1 cellular context compared by ENCODE assay signal in the genomic region with DNA sequence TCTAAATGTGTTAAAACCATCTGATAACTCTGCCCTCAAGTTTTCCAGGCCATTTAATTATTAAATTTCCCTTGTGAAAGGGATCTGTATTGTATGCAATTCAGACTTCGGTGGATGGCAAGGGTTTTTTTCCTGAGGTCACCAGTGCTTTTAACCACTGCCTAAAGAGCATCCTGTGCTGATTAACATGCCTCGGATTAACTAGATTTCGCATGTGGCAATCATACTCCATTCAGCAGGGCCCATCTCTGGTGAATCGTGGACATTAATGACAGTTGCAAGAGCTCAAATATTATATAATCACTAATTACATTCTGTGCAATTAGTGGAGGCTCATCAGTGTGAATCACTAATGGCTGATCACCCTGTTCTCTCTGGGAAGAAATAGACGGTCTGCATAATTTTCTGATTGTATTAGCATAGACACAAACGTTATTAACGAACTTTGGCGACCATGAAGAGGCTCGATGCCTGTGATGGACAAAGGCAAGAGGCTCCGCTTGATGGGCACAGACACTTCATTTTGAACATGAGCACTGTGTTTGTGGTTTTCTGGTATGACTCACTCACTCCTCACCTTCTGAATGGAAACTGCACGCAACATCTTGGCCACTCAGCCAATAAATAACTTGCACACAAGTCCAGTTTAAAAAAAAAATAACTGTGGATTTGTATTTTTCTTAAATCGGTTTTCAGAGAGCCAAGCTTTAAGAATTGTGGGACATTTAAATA.
TF ChIP-seq lines count a peak whose summit lies in the region.

No MANE protein-coding gene starts in this region.

TF ChIP-seq in GM12878, 131 proteins besides CTCF, POLR2A, EP300 and RAD21 (continued from another document and continues in another):
- TF ChIP-seq, protein P1, sequence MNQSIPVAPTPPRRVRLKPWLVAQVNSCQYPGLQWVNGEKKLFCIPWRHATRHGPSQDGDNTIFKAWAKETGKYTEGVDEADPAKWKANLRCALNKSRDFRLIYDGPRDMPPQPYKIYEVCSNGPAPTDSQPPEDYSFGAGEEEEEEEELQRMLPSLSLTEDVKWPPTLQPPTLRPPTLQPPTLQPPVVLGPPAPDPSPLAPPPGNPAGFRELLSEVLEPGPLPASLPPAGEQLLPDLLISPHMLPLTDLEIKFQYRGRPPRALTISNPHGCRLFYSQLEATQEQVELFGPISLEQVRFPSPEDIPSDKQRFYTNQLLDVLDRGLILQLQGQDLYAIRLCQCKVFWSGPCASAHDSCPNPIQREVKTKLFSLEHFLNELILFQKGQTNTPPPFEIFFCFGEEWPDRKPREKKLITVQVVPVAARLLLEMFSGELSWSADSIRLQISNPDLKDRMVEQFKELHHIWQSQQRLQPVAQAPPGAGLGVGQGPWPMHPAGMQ (IDR thresholded peaks at IDR 0.05; ENCODE audit: borderline replicate concordance), result no peak
- TF ChIP-seq RELA (IDR thresholded peaks at IDR 0.05; ENCODE audit: borderline replicate concordance, partially characterized antibody) (no peak), SUPT20H (IDR thresholded peaks at IDR 0.05; ENCODE audit: borderline replicate concordance, control insufficient read depth, low read depth, low read length) (no peak), FOS (IDR thresholded peaks at IDR 0.05; ENCODE audit: borderline replicate concordance, extremely low read depth, insufficient read length) (no peak), TCF3 (IDR thresholded peaks at IDR 0.05; ENCODE audit: borderline replicate concordance, insufficient read depth, low read depth, low read length) (no peak), ZNF24 (IDR thresholded peaks at IDR 0.05) (0 out of 2 replicates have a peak, but pooled peaks have one; percentile 17), KLF5 (IDR thresholded peaks at IDR 0.05; ENCODE audit: partially characterized antibody) (no peak), ZNF687 (IDR thresholded peaks at IDR 0.05) (no peak), NKRF (conservative IDR thresholded peaks at IDR 0.05) (no peak), TCF7 (IDR thresholded peaks at IDR 0.05; ENCODE audit: borderline replicate concordance) (no peak), BACH1 (IDR thresholded peaks at IDR 0.05; ENCODE audit: borderline replicate concordance) (no peak), JUNB (IDR thresholded peaks at IDR 0.05) (peak; percentile 89), TARDBP (IDR thresholded peaks at IDR 0.05; ENCODE audit: borderline replicate concordance) (no peak), EZH2 (IDR thresholded peaks at IDR 0.05; ENCODE audit: borderline replicate concordance, control insufficient read depth, low read depth, low read length) (no peak), ZNF274 (IDR thresholded peaks at IDR 0.05; ENCODE audit: insufficient read depth, insufficient read length) (no peak), TBL1XR1 (IDR thresholded peaks at IDR 0.05; ENCODE audit: low read depth, low read length) (no peak), SMAD1 (IDR thresholded peaks at IDR 0.05; ENCODE audit: low read depth, partially characterized antibody) (no peak), RFX5 (IDR thresholded peaks at IDR 0.05; ENCODE audit: low read depth, low read length) (no peak), LARP7 (IDR thresholded peaks at IDR 0.05) (no peak), MYB (IDR thresholded peaks at IDR 0.05; ENCODE audit: borderline replicate concordance, low read depth, low read length) (no peak)
- TF ChIP-seq, protein P2, sequence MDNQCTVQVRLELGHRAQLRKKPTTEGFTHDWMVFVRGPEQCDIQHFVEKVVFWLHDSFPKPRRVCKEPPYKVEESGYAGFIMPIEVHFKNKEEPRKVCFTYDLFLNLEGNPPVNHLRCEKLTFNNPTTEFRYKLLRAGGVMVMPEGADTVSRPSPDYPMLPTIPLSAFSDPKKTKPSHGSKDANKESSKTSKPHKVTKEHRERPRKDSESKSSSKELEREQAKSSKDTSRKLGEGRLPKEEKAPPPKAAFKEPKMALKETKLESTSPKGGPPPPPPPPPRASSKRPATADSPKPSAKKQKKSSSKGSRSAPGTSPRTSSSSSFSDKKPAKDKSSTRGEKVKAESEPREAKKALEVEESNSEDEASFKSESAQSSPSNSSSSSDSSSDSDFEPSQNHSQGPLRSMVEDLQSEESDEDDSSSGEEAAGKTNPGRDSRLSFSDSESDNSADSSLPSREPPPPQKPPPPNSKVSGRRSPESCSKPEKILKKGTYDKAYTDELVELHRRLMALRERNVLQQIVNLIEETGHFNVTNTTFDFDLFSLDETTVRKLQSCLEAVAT (IDR thresholded peaks at IDR 0.05), result no peak
- TF ChIP-seq, protein P3, sequence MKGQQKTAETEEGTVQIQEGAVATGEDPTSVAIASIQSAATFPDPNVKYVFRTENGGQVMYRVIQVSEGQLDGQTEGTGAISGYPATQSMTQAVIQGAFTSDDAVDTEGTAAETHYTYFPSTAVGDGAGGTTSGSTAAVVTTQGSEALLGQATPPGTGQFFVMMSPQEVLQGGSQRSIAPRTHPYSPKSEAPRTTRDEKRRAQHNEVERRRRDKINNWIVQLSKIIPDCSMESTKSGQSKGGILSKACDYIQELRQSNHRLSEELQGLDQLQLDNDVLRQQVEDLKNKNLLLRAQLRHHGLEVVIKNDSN (IDR thresholded peaks at IDR 0.05; ENCODE audit: borderline replicate concordance, extremely low read length, insufficient read depth, low read depth, low read length), result no peak
- TF ChIP-seq, protein P4, sequence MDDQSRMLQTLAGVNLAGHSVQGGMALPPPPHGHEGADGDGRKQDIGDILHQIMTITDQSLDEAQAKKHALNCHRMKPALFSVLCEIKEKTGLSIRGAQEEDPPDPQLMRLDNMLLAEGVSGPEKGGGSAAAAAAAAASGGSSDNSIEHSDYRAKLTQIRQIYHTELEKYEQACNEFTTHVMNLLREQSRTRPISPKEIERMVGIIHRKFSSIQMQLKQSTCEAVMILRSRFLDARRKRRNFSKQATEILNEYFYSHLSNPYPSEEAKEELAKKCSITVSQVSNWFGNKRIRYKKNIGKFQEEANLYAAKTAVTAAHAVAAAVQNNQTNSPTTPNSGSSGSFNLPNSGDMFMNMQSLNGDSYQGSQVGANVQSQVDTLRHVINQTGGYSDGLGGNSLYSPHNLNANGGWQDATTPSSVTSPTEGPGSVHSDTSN (IDR thresholded peaks at IDR 0.05; ENCODE audit: insufficient replicate concordance, low read depth, low read length), result peak; percentile 8
- TF ChIP-seq, protein P5, sequence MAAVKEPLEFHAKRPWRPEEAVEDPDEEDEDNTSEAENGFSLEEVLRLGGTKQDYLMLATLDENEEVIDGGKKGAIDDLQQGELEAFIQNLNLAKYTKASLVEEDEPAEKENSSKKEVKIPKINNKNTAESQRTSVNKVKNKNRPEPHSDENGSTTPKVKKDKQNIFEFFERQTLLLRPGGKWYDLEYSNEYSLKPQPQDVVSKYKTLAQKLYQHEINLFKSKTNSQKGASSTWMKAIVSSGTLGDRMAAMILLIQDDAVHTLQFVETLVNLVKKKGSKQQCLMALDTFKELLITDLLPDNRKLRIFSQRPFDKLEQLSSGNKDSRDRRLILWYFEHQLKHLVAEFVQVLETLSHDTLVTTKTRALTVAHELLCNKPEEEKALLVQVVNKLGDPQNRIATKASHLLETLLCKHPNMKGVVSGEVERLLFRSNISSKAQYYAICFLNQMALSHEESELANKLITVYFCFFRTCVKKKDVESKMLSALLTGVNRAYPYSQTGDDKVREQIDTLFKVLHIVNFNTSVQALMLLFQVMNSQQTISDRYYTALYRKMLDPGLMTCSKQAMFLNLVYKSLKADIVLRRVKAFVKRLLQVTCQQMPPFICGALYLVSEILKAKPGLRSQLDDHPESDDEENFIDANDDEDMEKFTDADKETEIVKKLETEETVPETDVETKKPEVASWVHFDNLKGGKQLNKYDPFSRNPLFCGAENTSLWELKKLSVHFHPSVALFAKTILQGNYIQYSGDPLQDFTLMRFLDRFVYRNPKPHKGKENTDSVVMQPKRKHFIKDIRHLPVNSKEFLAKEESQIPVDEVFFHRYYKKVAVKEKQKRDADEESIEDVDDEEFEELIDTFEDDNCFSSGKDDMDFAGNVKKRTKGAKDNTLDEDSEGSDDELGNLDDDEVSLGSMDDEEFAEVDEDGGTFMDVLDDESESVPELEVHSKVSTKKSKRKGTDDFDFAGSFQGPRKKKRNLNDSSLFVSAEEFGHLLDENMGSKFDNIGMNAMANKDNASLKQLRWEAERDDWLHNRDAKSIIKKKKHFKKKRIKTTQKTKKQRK (IDR thresholded peaks at IDR 0.05; ENCODE audit: low read depth, low read length), result no peak
- TF ChIP-seq, protein P6, sequence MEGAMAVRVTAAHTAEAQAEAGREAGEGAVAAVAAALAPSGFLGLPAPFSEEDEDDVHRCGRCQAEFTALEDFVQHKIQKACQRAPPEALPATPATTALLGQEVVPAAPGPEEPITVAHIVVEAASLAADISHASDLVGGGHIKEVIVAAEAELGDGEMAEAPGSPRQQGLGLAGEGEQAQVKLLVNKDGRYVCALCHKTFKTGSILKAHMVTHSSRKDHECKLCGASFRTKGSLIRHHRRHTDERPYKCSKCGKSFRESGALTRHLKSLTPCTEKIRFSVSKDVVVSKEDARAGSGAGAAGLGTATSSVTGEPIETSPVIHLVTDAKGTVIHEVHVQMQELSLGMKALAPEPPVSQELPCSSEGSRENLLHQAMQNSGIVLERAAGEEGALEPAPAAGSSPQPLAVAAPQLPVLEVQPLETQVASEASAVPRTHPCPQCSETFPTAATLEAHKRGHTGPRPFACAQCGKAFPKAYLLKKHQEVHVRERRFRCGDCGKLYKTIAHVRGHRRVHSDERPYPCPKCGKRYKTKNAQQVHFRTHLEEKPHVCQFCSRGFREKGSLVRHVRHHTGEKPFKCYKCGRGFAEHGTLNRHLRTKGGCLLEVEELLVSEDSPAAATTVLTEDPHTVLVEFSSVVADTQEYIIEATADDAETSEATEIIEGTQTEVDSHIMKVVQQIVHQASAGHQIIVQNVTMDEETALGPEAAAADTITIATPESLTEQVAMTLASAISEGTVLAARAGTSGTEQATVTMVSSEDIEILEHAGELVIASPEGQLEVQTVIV (IDR thresholded peaks at IDR 0.05; ENCODE audit: borderline replicate concordance, partially characterized antibody), result no peak
- TF ChIP-seq, protein P7, sequence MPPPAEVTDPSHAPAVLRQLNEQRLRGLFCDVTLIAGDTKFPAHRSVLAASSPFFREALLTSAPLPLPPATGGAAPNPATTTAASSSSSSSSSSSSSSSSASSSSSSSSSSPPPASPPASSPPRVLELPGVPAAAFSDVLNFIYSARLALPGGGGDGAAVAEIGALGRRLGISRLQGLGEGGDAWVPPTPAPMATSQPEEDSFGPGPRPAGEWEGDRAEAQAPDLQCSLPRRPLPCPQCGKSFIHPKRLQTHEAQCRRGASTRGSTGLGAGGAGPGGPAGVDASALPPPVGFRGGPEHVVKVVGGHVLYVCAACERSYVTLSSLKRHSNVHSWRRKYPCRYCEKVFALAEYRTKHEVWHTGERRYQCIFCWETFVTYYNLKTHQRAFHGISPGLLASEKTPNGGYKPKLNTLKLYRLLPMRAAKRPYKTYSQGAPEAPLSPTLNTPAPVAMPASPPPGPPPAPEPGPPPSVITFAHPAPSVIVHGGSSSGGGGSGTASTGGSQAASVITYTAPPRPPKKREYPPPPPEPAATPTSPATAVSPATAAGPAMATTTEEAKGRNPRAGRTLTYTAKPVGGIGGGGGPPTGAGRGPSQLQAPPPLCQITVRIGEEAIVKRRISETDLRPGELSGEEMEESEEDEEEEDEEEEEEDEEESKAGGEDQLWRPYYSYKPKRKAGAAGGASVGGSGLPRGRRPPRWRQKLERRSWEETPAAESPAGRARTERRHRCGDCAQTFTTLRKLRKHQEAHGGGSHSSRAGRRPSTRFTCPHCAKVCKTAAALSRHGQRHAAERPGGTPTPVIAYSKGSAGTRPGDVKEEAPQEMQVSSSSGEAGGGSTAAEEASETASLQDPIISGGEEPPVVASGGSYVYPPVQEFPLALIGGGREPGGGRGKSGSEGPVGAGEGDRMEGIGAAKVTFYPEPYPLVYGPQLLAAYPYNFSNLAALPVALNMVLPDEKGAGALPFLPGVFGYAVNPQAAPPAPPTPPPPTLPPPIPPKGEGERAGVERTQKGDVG (CRISPR knock-in tag; IDR thresholded peaks at IDR 0.05), result no peak
